Comparison of ENCODE assay signal across 12 cellular contexts in genomic region chr22:20751185-20751851, GRCh38. TPM values are rescaled to one million over a fixed set of nuclear protein-coding genes. Genes with fewer than 3 reads are reported as not detected.
DNase-seq lines count a peak whose midpoint lies in the region; ATAC-seq, FAIRE-seq and TF ChIP-seq lines count a peak whose summit lies in the region.
"Had no signal": no experiment of that assay in that cellular context is flagged by ENCODE, and none has a peak within 500 bp of the region (broad histone marks: within the 10 kb centered on the region; RNA-seq: fewer than 3 reads in every experiment).

No MANE protein-coding gene starts in this region.

- peaks cover 35% of the 10 kb centered on the region for H3K4me1 Mint-ChIP-seq in chondrocyte (ENCODE audit: low read depth)

- H3K4me3 ChIP-seq in right cardiac atrium (ENCODE audit: low read length): no peak overlapping the region
- no peak overlapping the region for H3K4me3 ChIP-seq in heart left ventricle
- H3K4me3 ChIP-seq in adrenal gland: no peak overlapping the region

- WGBS in right cardiac atrium: 92% methylated on average over 18 of the region's 18 CpGs
- WGBS in heart left ventricle, 4 donors: 93 to 96% (median 96%) methylated on average over 13 to 18 of the region's 18 CpGs
- WGBS in adrenal gland, 4 donors: 92 to 96% (median 94%) methylated on average over 12 to 18 of the region's 18 CpGs

- no peaks in the 10 kb centered on the region for H3K27me3 Mint-ChIP-seq in chondrocyte (ENCODE audit: low read depth)

- no peak for DNase-seq in right cardiac atrium
- no peak for DNase-seq in heart left ventricle
- no peak for DNase-seq in chondrocyte (ENCODE audit: low spot score)
- peak; percentile 30 for DNase-seq in myocyte (ENCODE audit: low read depth)
- DNase-seq in urothelium cell line (ENCODE audit: low spot score): no peak
- DNase-seq in RPMI8226: no peak
- DNase-seq in adrenal gland: no peak
- DNase-seq: GDM1; Karpas-422; NCI-H2081 treated with DMSO at 0.1 percent for 48 hours; stimulated activated naive CD4-positive, alpha-beta T cell had no signal

- H3K36me3 Mint-ChIP-seq in chondrocyte (ENCODE audit: low read depth): peaks cover 15% of the 10 kb centered on the region

- intact Hi-C loops in right cardiac atrium (cut with DNase I): no loop called here
- intact Hi-C loops in heart left ventricle (cut with DNase I): no loop called here
- intact Hi-C loops in adrenal gland (cut with DNase I): no loop called here

- H3K36me3 ChIP-seq in heart left ventricle: peaks cover 0 to 86% (median 72%) of the 10 kb centered on the region in 9 donors
- H3K36me3 ChIP-seq in adrenal gland (replicated peaks in 1 of 2): peaks cover 0 to 53% of the 10 kb centered on the region in 2 donors

- H3K27ac ChIP-seq in right cardiac atrium (ENCODE audit: low read length): peak overlapping the region; percentile 28
- H3K27ac ChIP-seq in heart left ventricle: no peak overlapping the region
- H3K27ac ChIP-seq in adrenal gland: peak overlapping the region in 1 of 5 donors; percentile 45

- no peaks in the 10 kb centered on the region for H3K27me3 ChIP-seq in right cardiac atrium (ENCODE audit: control insufficient read depth, insufficient read depth)
- no peaks in the 10 kb centered on the region for H3K27me3 ChIP-seq in heart left ventricle
- no peaks in the 10 kb centered on the region for H3K27me3 ChIP-seq in adrenal gland

- no peaks in the 10 kb centered on the region for H3K4me1 ChIP-seq in right cardiac atrium (ENCODE audit: control insufficient read depth, insufficient read depth, low read length)
- peaks cover 0 to 27% (median 9%) of the 10 kb centered on the region in 12 donors for H3K4me1 ChIP-seq in heart left ventricle
- peaks cover 0 to 10% of the 10 kb centered on the region in 2 donors for H3K4me1 ChIP-seq in adrenal gland (replicated peaks in 1 of 2)

- no peaks in the 10 kb centered on the region for H3K9me3 Mint-ChIP-seq in chondrocyte (ENCODE audit: low read depth)

- ATAC-seq in right cardiac atrium (no peak), heart left ventricle (no peak), GM21360 (IDR thresholded peaks at IDR 0.05; ENCODE audit: unreplicated experiment) (no peak)

- no peak for TF ChIP-seq CTCF in heart left ventricle (IDR thresholded peaks at IDR 0.05)
- peak; percentile 19 for TF ChIP-seq CTCF in chondrocyte (IDR thresholded peaks at IDR 0.05)
- no peak for TF ChIP-seq CTCF in adrenal gland (IDR thresholded peaks at IDR 0.05)

- H3K4me3 Mint-ChIP-seq in chondrocyte (ENCODE audit: unreplicated experiment): peak overlapping the region; percentile 48

- TF ChIP-seq POLR2A in heart left ventricle (IDR thresholded peaks at IDR 0.05) (no peak), adrenal gland (IDR thresholded peaks at IDR 0.05) (no peak)

- H3K27ac Mint-ChIP-seq in chondrocyte (ENCODE audit: unreplicated experiment): peak overlapping the region; percentile 95

- FAIRE-seq in urothelium cell line (lab: Jason Lieb, UNC): peak; percentile 30

- no peaks in the 10 kb centered on the region for H3K9me3 ChIP-seq in right cardiac atrium (ENCODE audit: control insufficient read depth, low read length)
- no peaks in the 10 kb centered on the region for H3K9me3 ChIP-seq in heart left ventricle
- no peaks in the 10 kb centered on the region for H3K9me3 ChIP-seq in adrenal gland (replicated peaks in 1 of 3)

RNA-seq across cellular contexts. Expression of gene SERPIND1, which starts 22.6 kb away (rescaled TPM):
- under 1 TPM; 0.20 to 0.76 (median 0.56) TPM for total RNA-seq in right cardiac atrium
- polyA plus RNA-seq in right cardiac atrium: 1.4 TPM
- total RNA-seq in heart left ventricle: under 1 TPM in 4 of 9 donors, not detected in 5; 0.09 to 0.44 (median 0.18) TPM
- polyA plus RNA-seq in heart left ventricle: under 1 TPM; 0.04 to 0.15 TPM
- not detected in 3 replicates for total RNA-seq in chondrocyte
- total RNA-seq in myocyte: not detected in 2 replicates
- 0.10 TPM for polyA plus RNA-seq in myocyte (2012)
- total RNA-seq in adrenal gland: 1 to 10 TPM in 1 of 8 donors, under 1 TPM in 5, not detected in 2; 0.13 to 1.0 (median 0.30) TPM
- polyA plus RNA-seq in adrenal gland: under 1 TPM; 0.10 to 0.18 (median 0.16) TPM
